8 cellular contexts compared by ENCODE assay signal in the genomic region with DNA sequence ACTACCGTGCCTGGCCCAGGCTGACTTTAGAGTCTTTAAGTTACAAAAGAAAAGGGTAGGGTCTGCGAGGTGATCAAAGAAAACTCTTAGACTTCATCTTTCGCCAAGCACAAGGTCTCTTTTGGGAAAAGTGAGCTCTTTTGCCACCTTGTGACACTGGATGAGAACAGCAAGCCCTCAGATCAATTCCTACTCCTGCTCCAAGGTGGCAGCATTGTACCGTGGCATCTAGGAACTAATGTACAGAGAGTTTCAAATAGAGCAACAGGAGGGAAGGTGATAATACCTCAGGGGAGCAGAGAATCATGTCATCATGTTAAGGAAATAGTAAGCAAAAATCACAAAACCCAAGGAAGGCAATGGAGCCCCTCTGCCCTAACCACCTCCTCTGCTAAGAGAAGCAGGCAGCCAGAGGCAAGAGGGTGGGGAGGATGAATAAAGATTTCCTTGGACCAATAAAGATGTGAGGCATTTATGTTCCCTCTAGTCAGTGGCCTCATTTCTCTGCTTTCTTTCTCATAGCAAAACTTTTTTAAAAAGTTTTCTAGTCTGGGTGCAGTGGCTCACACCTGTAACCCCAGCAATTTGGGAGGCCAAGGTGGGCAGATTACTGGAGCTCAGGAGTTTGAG. TPM values are rescaled to one million over a fixed set of nuclear protein-coding genes. Genes with fewer than 3 reads are reported as not detected.
DNase-seq lines count a peak whose midpoint lies in the region; ATAC-seq and TF ChIP-seq lines count a peak whose summit lies in the region.

No MANE protein-coding gene starts in this region.

- H3K9me3 Mint-ChIP-seq in activated CD8-positive, alpha-beta T cell treated with anti-CD3 and anti-CD28 coated beads for 36 hours, result no peaks in the 10 kb centered on the region

- H3K9me3 ChIP-seq in effector memory CD4-positive, alpha-beta T cell (ENCODE audit: control insufficient read depth, low read length), result no peaks in the 10 kb centered on the region

- H3K27ac ChIP-seq in effector memory CD4-positive, alpha-beta T cell (ENCODE audit: insufficient read depth, low read length, poor library complexity, severe bottlenecking), result no peak overlapping the region

- no peak overlapping the region for H3K4me3 Mint-ChIP-seq in activated CD8-positive, alpha-beta T cell treated with anti-CD3 and anti-CD28 coated beads for 36 hours

- no peak overlapping the region for H3K27ac Mint-ChIP-seq in activated CD8-positive, alpha-beta T cell treated with anti-CD3 and anti-CD28 coated beads for 36 hours

- peak; percentile 99 for TF ChIP-seq CTCF in GM12872 (IDR thresholded peaks at IDR 0.05; ENCODE audit: insufficient read depth, low read depth, low read length)
- TF ChIP-seq CTCF in activated CD8-positive, alpha-beta T cell treated with anti-CD3 and anti-CD28 coated beads for 36 hours (IDR thresholded peaks at IDR 0.05), result peak; percentile 99

- peak; percentile 98 for TF ChIP-seq RAD21 in Ishikawa (IDR thresholded peaks at IDR 0.05; ENCODE audit: low read depth)

- H3K4me1 Mint-ChIP-seq in activated CD8-positive, alpha-beta T cell treated with anti-CD3 and anti-CD28 coated beads for 36 hours (ENCODE audit: low read depth), result peaks cover 8% of the 10 kb centered on the region

- POLR2A ChIA-PET in activated CD8-positive, alpha-beta T cell treated with anti-CD3 and anti-CD28 coated beads for 36 hours (lab: Charles Lee), result interaction anchor here (0.6 to 2.0 kb wide), 5 partner anchors 15 to 144 kb away, joined by 3 to 7 read pairs (median 3); no protein-coding TSS in a partner anchor

- no peaks in the 10 kb centered on the region for H3K27me3 ChIP-seq in effector memory CD4-positive, alpha-beta T cell (replicated peaks; ENCODE audit: control insufficient read depth, insufficient read depth, low read length, poor library complexity, severe bottlenecking)

- intact Hi-C loops in activated CD8-positive, alpha-beta T cell treated with anti-CD3 and anti-CD28 coated beads for 36 hours (cut with micrococcal nuclease), result no loop called here

- H3K27me3 Mint-ChIP-seq in activated CD8-positive, alpha-beta T cell treated with anti-CD3 and anti-CD28 coated beads for 36 hours, result no peaks in the 10 kb centered on the region

- CTCF ChIA-PET in activated CD8-positive, alpha-beta T cell treated with anti-CD3 and anti-CD28 coated beads for 36 hours (lab: Charles Lee), result interaction anchor here (0.6 to 6.5 kb wide), 60 partner anchors 9 to 772 kb away, joined by 3 to 69 read pairs (median 4); a partner anchor contains a TSS

- H3K36me3 ChIP-seq in effector memory CD4-positive, alpha-beta T cell (ENCODE audit: control insufficient read depth, insufficient read depth, low read length), result no peaks in the 10 kb centered on the region

- H3K4me1 ChIP-seq in effector memory CD4-positive, alpha-beta T cell (ENCODE audit: control insufficient read depth, insufficient read depth, low read length, poor library complexity, severe bottlenecking), result no peaks in the 10 kb centered on the region

- DNase-seq in NOMO-1 treated with dmso at 0.1 percent for 144 hours (lab: John Stamatoyannopoulos, UW; ENCODE audit: unreplicated experiment) (peak; percentile 53), midbrain (lab: John Stamatoyannopoulos, UW) (peak; percentile 77)
- peak; percentile 86 for DNase-seq in activated CD8-positive, alpha-beta T cell treated with anti-CD3 and anti-CD28 coated beads for 36 hours
- peak; percentile 23 to 32 (median 25) for DNase-seq in effector memory CD4-positive, alpha-beta T cell
- DNase-seq in stimulated activated CD8-positive, alpha-beta memory T cell treated with anti-CD3 and anti-CD28 coated beads, Interleukin-7, amount 100 ng/mL, for 24 hours (ENCODE audit: low read depth), result peak; percentile 23

- TF ChIP-seq EP300 in Ishikawa (IDR thresholded peaks at IDR 0.05; ENCODE audit: borderline replicate concordance), result no peak

- peak; percentile 99 for ATAC-seq in activated CD8-positive, alpha-beta T cell treated with anti-CD3 and anti-CD28 coated beads for 36 hours
- ATAC-seq in HG03460 (IDR thresholded peaks at IDR 0.05; ENCODE audit: unreplicated experiment), result no peak

- no peak overlapping the region for H3K4me3 ChIP-seq in effector memory CD4-positive, alpha-beta T cell (ENCODE audit: insufficient read depth, low read depth, low read length, poor library complexity, severe bottlenecking)

- H3K36me3 Mint-ChIP-seq in activated CD8-positive, alpha-beta T cell treated with anti-CD3 and anti-CD28 coated beads for 36 hours (ENCODE audit: low read depth), result no peaks in the 10 kb centered on the region

TF ChIP-seq in Ishikawa, 13 proteins besides CTCF, POLR2A, EP300 and RAD21:
- no peak for TF ChIP-seq YY1 (IDR thresholded peaks at IDR 0.05; ENCODE audit: low read depth)
- TF ChIP-seq, protein P1, sequence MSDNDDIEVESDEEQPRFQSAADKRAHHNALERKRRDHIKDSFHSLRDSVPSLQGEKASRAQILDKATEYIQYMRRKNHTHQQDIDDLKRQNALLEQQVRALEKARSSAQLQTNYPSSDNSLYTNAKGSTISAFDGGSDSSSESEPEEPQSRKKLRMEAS (IDR thresholded peaks at IDR 0.05), result 0 out of 2 replicates have a peak, but pooled peaks have one; percentile 39

RNA-seq across cellular contexts. Expression of a gene that starts 2.1 kb away (rescaled TPM):
- not detected for total RNA-seq in activated CD8-positive, alpha-beta T cell treated with anti-CD3 and anti-CD28 coated beads for 36 hours

RNA-seq across cellular contexts. Expression of a gene that starts 33.0 kb away (rescaled TPM):
- 10 to 100 TPM; 66.0 to 68.2 TPM for total RNA-seq in activated CD8-positive, alpha-beta T cell treated with anti-CD3 and anti-CD28 coated beads for 36 hours

RNA-seq across cellular contexts. Expression of a gene that starts 33.0 kb away (rescaled TPM):
- 10 to 100 TPM; 31.5 to 36.5 TPM for total RNA-seq in activated CD8-positive, alpha-beta T cell treated with anti-CD3 and anti-CD28 coated beads for 36 hours

Comparison
In these comparisons a context has a peak if more than half of its experiments do, and no peak if none do; other contexts are left out.
1. DNase-seq: peak in every context shown above with its lines; median percentile 86 in activated CD8-positive, alpha-beta T cell treated with anti-CD3 and anti-CD28 coated beads for 36 hours; 77 in midbrain; 53 in NOMO-1 treated with dmso at 0.1 percent for 144 hours; 25 in effector memory CD4-positive, alpha-beta T cell; 23 in stimulated activated CD8-positive, alpha-beta memory T cell treated with anti-CD3 and anti-CD28 coated beads, Interleukin-7, amount 100 ng/mL, for 24 hours.